ENCODE assay signal across 8 cellular contexts in genomic region chr17:50956750-50957523, GRCh38.
DNase-seq lines count a peak whose midpoint lies in the region; ATAC-seq and TF ChIP-seq lines count a peak whose summit lies in the region.

No MANE protein-coding gene starts in this region.

- H3K4me1 ChIP-seq in A673 (ENCODE audit: insufficient read depth, low read length, poor library complexity, severe bottlenecking) (peaks cover 34% of the 10 kb centered on the region), gastrocnemius medialis (peaks cover 37 to 42% of the 10 kb centered on the region in 2 donors)

- no peak overlapping the region for H3K4me3 Mint-ChIP-seq in activated naive CD8-positive, alpha-beta T cell treated with anti-CD3 and anti-CD28 coated beads, Interleukin-2, amount 10 ng/mL, durations not matched to agents 7 days and 5 days

- ATAC-seq in GM18867 (IDR thresholded peaks at IDR 0.05; ENCODE audit: unreplicated experiment), result peak; percentile 56
- ATAC-seq in activated naive CD8-positive, alpha-beta T cell treated with anti-CD3 and anti-CD28 coated beads, Interleukin-2, amount 10 ng/mL, durations not matched to agents 7 days and 5 days (ENCODE audit: low read depth), result peak; percentile 90
- ATAC-seq in left ventricle myocardium superior, result peak; percentile 74
- ATAC-seq in gastrocnemius medialis, result peak in 1 of 2 donors; percentile 35
- ATAC-seq in HG02759 (IDR thresholded peaks at IDR 0.05; ENCODE audit: unreplicated experiment), result no peak

- in situ Hi-C loops in gastrocnemius medialis (cut with MboI; ENCODE audit: low sequenced_read_pairs in 4 of 4), result loop anchor here in 3 of 4 donors (5.0 to 10.0 kb wide), 5 partner anchors 95 to 412 kb away; partner anchors contain the start of gene SPATA20 (in 1 of the 3)

- DNase-seq in A673 (ENCODE audit: low spot score), result peak; percentile 72
- peak; percentile 67 for DNase-seq in NB4 (ENCODE audit: low read depth)
- DNase-seq in SKM-1 treated with dmso at 0.1 percent for 144 hours (lab: John Stamatoyannopoulos, UW; ENCODE audit: unreplicated experiment), result peak; percentile 64
- peak; percentile 68 for DNase-seq in activated naive CD8-positive, alpha-beta T cell treated with anti-CD3 and anti-CD28 coated beads, Interleukin-2, amount 10 ng/mL, durations not matched to agents 7 days and 5 days
- DNase-seq in left ventricle myocardium superior, result peak; percentile 77
- peak in 1 of 2 donors; percentile 76 for DNase-seq in gastrocnemius medialis

- TF ChIP-seq CTCF in A673 (conservative IDR thresholded peaks at IDR 0.05; ENCODE audit: low read depth, low read length) (peak; percentile 88), NB4 (IDR thresholded peaks at IDR 0.05; ENCODE audit: low read depth, low read length) (peak; percentile 76), gastrocnemius medialis (IDR thresholded peaks at IDR 0.05 in 4 of 5, conservative IDR thresholded peaks at IDR 0.05 in 1 of 5) (peak; percentile 65 to 82 (median 78))

- BruUV-seq in A673 (replicated peaks; lab: Mats Ljungman, UMichigan), result no TSS peak

- H3K36me3 ChIP-seq in A673 (ENCODE audit: insufficient read depth, low read length, poor library complexity, severe bottlenecking) (no peaks in the 10 kb centered on the region), gastrocnemius medialis (peaks cover 0 to 1% of the 10 kb centered on the region in 2 donors)

- H3K27me3 ChIP-seq in A673 (replicated peaks; ENCODE audit: insufficient read depth, low read depth, low read length, poor library complexity) (no peaks in the 10 kb centered on the region), gastrocnemius medialis (no peaks in the 10 kb centered on the region)

- H3K27ac ChIP-seq in A673 (ENCODE audit: low read depth, low read length, poor library complexity, severe bottlenecking) (no peak overlapping the region), gastrocnemius medialis (peak overlapping the region; percentile 98 to 100 (median 100))

- H3K4me1 Mint-ChIP-seq in activated naive CD8-positive, alpha-beta T cell treated with anti-CD3 and anti-CD28 coated beads, Interleukin-2, amount 10 ng/mL, durations not matched to agents 7 days and 5 days, result peaks cover 10% of the 10 kb centered on the region

- no peak for TF ChIP-seq POLR2A in NB4 (IDR thresholded peaks at IDR 0.05; ENCODE audit: extremely low read depth, insufficient read length)
- TF ChIP-seq POLR2A in gastrocnemius medialis (IDR thresholded peaks at IDR 0.05), result no peak

- H3K9me3 Mint-ChIP-seq in activated naive CD8-positive, alpha-beta T cell treated with anti-CD3 and anti-CD28 coated beads, Interleukin-2, amount 10 ng/mL, durations not matched to agents 7 days and 5 days, result no peaks in the 10 kb centered on the region

- POLR2A ChIA-PET in A673 (lab: Charles Lee; ENCODE audit: low non-redundant PET), result no interaction called here
- POLR2A ChIA-PET in activated naive CD8-positive, alpha-beta T cell treated with anti-CD3 and anti-CD28 coated beads, Interleukin-2, amount 10 ng/mL, durations not matched to agents 7 days and 5 days (lab: Charles Lee), result interaction anchor here (1.0 to 15.9 kb wide), 2 partner anchors 91 to 105 kb away, joined by 9 to 247 read pairs; partner anchors contain the start of gene TOB1

- peaks cover 4% of the 10 kb centered on the region for H3K27me3 Mint-ChIP-seq in activated naive CD8-positive, alpha-beta T cell treated with anti-CD3 and anti-CD28 coated beads, Interleukin-2, amount 10 ng/mL, durations not matched to agents 7 days and 5 days

- H3K36me3 Mint-ChIP-seq in activated naive CD8-positive, alpha-beta T cell treated with anti-CD3 and anti-CD28 coated beads, Interleukin-2, amount 10 ng/mL, durations not matched to agents 7 days and 5 days, result no peaks in the 10 kb centered on the region

- intact Hi-C loops in A673 (cut with micrococcal nuclease; ENCODE audit: unreplicated experiment), result loop anchor here (1.0 to 5.0 kb wide), 4 partner anchors 60 to 410 kb away; partner anchors contain the start of gene SPATA20
- intact Hi-C loops in left ventricle myocardium superior (cut with micrococcal nuclease), result no loop called here
- intact Hi-C loops in gastrocnemius medialis (cut with DNase I; ENCODE audit: low total_unique reads), result loop anchor here (2.0 to 10.0 kb wide), 2 partner anchors 174 to 482 kb away; partner anchors contain the start of gene RSAD1

- H3K27ac Mint-ChIP-seq in activated naive CD8-positive, alpha-beta T cell treated with anti-CD3 and anti-CD28 coated beads, Interleukin-2, amount 10 ng/mL, durations not matched to agents 7 days and 5 days, result no peak overlapping the region

- CTCF ChIA-PET in A673 (lab: Charles Lee), result interaction anchor here (0.6 to 1.0 kb wide), 4 partner anchors 8 to 196 kb away, joined by 3 to 7 read pairs (median 3); partner anchors contain the start of gene NME1

- no peak overlapping the region for H3K4me3 ChIP-seq in A673 (ENCODE audit: low read depth, low read length, poor library complexity, severe bottlenecking)
- H3K4me3 ChIP-seq in NB4 (ENCODE audit: low read depth, low read length), result no peak overlapping the region
- H3K4me3 ChIP-seq in gastrocnemius medialis, result no peak overlapping the region

- H3K9me3 ChIP-seq in A673 (ENCODE audit: low read depth, low read length, poor library complexity, severe bottlenecking) (no peaks in the 10 kb centered on the region), gastrocnemius medialis (no peaks in the 10 kb centered on the region)
